Comparison of ENCODE assay signal across 8 cellular contexts in the genomic region with DNA sequence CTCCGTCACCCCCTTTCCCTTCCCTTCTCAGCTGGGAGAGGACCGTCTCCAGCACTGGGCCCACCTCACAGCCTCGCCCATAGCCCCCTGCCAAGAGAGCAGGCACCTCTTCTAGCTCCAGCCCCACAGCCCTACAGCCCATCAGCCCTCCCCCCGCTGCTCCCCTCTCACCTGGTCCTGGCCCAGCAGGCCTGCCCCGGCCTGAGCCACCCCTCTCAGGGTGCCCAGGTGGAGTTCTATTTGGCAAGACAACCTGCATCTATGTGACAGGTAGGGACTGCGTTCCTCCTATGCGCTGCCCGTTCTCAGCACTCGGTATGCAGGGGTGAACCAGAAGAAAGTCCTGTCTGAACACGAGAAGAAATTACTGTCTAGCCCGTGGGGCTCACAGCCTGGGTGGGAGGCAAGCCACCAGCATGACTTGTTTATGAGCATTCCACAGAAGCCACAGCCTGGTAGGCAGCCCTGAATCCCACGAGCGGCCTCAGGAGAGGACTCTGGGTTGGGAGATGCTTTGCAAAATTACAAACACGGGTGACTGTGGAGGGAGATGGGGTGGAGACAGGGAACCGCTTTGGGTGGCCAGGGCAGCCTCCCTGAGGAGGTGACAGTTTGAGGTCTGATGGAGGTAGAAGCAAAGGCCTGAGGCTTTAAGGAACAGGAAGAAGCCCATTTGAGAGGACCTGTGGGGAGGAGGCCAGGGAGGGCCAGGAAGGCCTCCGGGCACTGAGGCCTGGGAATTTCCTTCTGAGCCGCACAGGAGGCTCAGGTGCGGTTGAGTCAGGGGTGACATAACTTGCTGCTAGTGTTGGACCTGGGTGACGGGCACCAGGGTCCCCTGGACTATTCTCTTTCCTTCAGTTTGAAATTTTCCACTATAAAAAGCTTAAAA. TPM values are rescaled to one million over a fixed set of nuclear protein-coding genes. Genes with fewer than 3 reads are reported as not detected.
DNase-seq lines count a peak whose midpoint lies in the region; ATAC-seq and TF ChIP-seq lines count a peak whose summit lies in the region.

No MANE protein-coding gene starts in this region.

- no peaks in the 10 kb centered on the region for H3K36me3 ChIP-seq in SK-N-SH (replicated peaks in 1 of 2; ENCODE audit: control insufficient read depth in 1 of 2, insufficient read depth in 2 of 2, low read length in 1 of 2)
- H3K36me3 ChIP-seq in iPS-20b (ENCODE audit: insufficient read depth, low read depth, low read length), result no peaks in the 10 kb centered on the region
- H3K36me3 ChIP-seq in stomach, result peaks cover 0 to 5% (median 0%) of the 10 kb centered on the region in 4 donors

- H3K4me2 ChIP-seq in SK-N-SH, result peak overlapping the region; percentile 94

- POLR2A ChIA-PET in SK-N-SH (lab: Yijun Ruan, JAX), result no interaction called here
- POLR2A ChIA-PET in activated CD4-positive, alpha-beta memory T cell treated with anti-CD3 and anti-CD28 coated beads, Interleukin-2, amount 10 ng/mL, durations not matched to agents 7 days and 5 days (lab: Charles Lee), result interaction anchor here (1.3 to 8.9 kb wide), 5 partner anchors 8 to 58 kb away, joined by 3 to 124 read pairs (median 31); partner anchors contain the start of gene POP4

- no peak overlapping the region for H2AFZ ChIP-seq in SK-N-SH (ENCODE audit: low read depth)

- CTCF ChIA-PET in SK-N-SH (lab: Yijun Ruan, JAX), result interaction anchor here (1.0 to 3.4 kb wide), 8 partner anchors 9 to 53 kb away, joined by 3 to 17 read pairs (median 7); no protein-coding TSS in a partner anchor
- CTCF ChIA-PET in activated CD4-positive, alpha-beta memory T cell treated with anti-CD3 and anti-CD28 coated beads, Interleukin-2, amount 10 ng/mL, durations not matched to agents 7 days and 5 days (lab: Charles Lee), result interaction anchor here (1.0 to 8.9 kb wide), 9 partner anchors 8 to 58 kb away, joined by 3 to 97 read pairs (median 6); partner anchors contain the start of genes C19orf12 and POP4

- H3K79me2 ChIP-seq in SK-N-SH (ENCODE audit: insufficient read depth), result peaks cover 4% of the 10 kb centered on the region; the same call in 1 of the 2 replicates

- TF ChIP-seq CTCF in SK-N-SH (IDR thresholded peaks at IDR 0.05) (no peak), stomach (IDR thresholded peaks at IDR 0.05) (no peak), GM13976 (IDR thresholded peaks at IDR 0.05; ENCODE audit: borderline replicate concordance, control extremely low read depth, extremely low read depth, insufficient read depth, missing control alignments) (no peak)

- H3F3A ChIP-seq in SK-N-SH (replicated peaks; ENCODE audit: insufficient read depth), result peaks cover 18% of the 10 kb centered on the region

- H3K9me3 ChIP-seq in SK-N-SH (no peaks in the 10 kb centered on the region), iPS-20b (ENCODE audit: insufficient read depth, low read depth, low read length) (no peaks in the 10 kb centered on the region), stomach (no peaks in the 10 kb centered on the region)

- intact Hi-C loops in stomach (cut with DNase I; ENCODE audit: low total_unique reads), result no loop called here

- H3K4me3 ChIP-seq in SK-N-SH (ENCODE audit: low read depth in 2 of 2, low read length in 1 of 2) (no peak overlapping the region), iPS-20b (ENCODE audit: low read length) (peak overlapping the region; percentile 73; the same call in 1 of the 2 replicates), stomach (peak overlapping the region in 2 of 4 donors; percentile 72 to 92)

- in situ Hi-C loops in GM13976 (cut with MboI; ENCODE audit: low sequenced_read_pairs, unreplicated experiment), result no loop called here

- no peaks in the 10 kb centered on the region for H3K9me2 ChIP-seq in SK-N-SH

- H4K20me1 ChIP-seq in SK-N-SH (ENCODE audit: insufficient read depth), result no peaks in the 10 kb centered on the region

- no peak for DNase-seq in SK-N-SH
- DNase-seq in activated CD4-positive, alpha-beta memory T cell treated with anti-CD3 and anti-CD28 coated beads, Interleukin-2, amount 10 ng/mL, durations not matched to agents 7 days and 5 days, result no peak
- no peak for DNase-seq in stomach
- DNase-seq in NCI-H1417 treated with DMSO at 0.1 percent for 48 hours (lab: John Stamatoyannopoulos, UW), result no peak
- no peak for DNase-seq in GM13976 (ENCODE audit: low spot score)

- peak overlapping the region; percentile 65 for H3K4me3 Mint-ChIP-seq in activated CD4-positive, alpha-beta memory T cell treated with anti-CD3 and anti-CD28 coated beads, Interleukin-2, amount 10 ng/mL, durations not matched to agents 7 days and 5 days

- no peaks in the 10 kb centered on the region for H3K27me3 ChIP-seq in SK-N-SH (ENCODE audit: insufficient read depth)
- H3K27me3 ChIP-seq in iPS-20b (ENCODE audit: insufficient read depth, low read length), result peaks cover 9% of the 10 kb centered on the region
- H3K27me3 ChIP-seq in stomach, result no peaks in the 10 kb centered on the region

- H3K27ac ChIP-seq in SK-N-SH (ENCODE audit: low read depth in 2 of 2, low read length in 1 of 2) (no peak overlapping the region), iPS-20b (ENCODE audit: low read length) (no peak overlapping the region), stomach (peak overlapping the region in 4 of 5 donors; percentile 79 to 91 (median 88))

- no peak for TF ChIP-seq POLR2A in stomach (IDR thresholded peaks at IDR 0.05)

- H3K36me3 Mint-ChIP-seq in activated CD4-positive, alpha-beta memory T cell treated with anti-CD3 and anti-CD28 coated beads, Interleukin-2, amount 10 ng/mL, durations not matched to agents 7 days and 5 days (ENCODE audit: low read depth), result peaks cover 27% of the 10 kb centered on the region

- no peak for ATAC-seq in SK-N-SH treated with all-trans-retinoic acid at 6 μM for 48 hours
- ATAC-seq in GM21529 (IDR thresholded peaks at IDR 0.05; ENCODE audit: unreplicated experiment), result no peak

- H3K9me3 Mint-ChIP-seq in activated CD4-positive, alpha-beta memory T cell treated with anti-CD3 and anti-CD28 coated beads, Interleukin-2, amount 10 ng/mL, durations not matched to agents 7 days and 5 days, result no peaks in the 10 kb centered on the region

- no peak for TF ChIP-seq RAD21 in SK-N-SH (IDR thresholded peaks at IDR 0.05; ENCODE audit: low read length)

- H3K27me3 Mint-ChIP-seq in activated CD4-positive, alpha-beta memory T cell treated with anti-CD3 and anti-CD28 coated beads, Interleukin-2, amount 10 ng/mL, durations not matched to agents 7 days and 5 days, result peaks cover 1% of the 10 kb centered on the region

- H3K4me1 Mint-ChIP-seq in activated CD4-positive, alpha-beta memory T cell treated with anti-CD3 and anti-CD28 coated beads, Interleukin-2, amount 10 ng/mL, durations not matched to agents 7 days and 5 days, result peaks cover 51% of the 10 kb centered on the region

- H3K4me1 ChIP-seq in SK-N-SH (ENCODE audit: control insufficient read depth in 1 of 2, insufficient read depth in 2 of 2, low read depth in 1 of 2, low read length in 1 of 2), result peaks cover 14 to 27% of the 10 kb centered on the region in 2 experiments; a peak in 3 of 4 replicates
- peaks cover 9% of the 10 kb centered on the region; the same call in 1 of the 2 replicates for H3K4me1 ChIP-seq in iPS-20b (ENCODE audit: insufficient read depth, low read length)
- H3K4me1 ChIP-seq in stomach, result peaks cover 60 to 75% (median 70%) of the 10 kb centered on the region in 4 donors

- 93% methylated on average over 19 of the region's 19 CpGs for WGBS in SK-N-SH (ENCODE audit: low lambda C conversion rate)
- WGBS in stomach, 5 donors, result 85 to 94% (median 92%) methylated on average over 19 of the region's 19 CpGs

- peak overlapping the region; percentile 44 for H3K27ac Mint-ChIP-seq in activated CD4-positive, alpha-beta memory T cell treated with anti-CD3 and anti-CD28 coated beads, Interleukin-2, amount 10 ng/mL, durations not matched to agents 7 days and 5 days

- TF ChIP-seq EP300 in SK-N-SH (IDR thresholded peaks at IDR 0.05; ENCODE audit: borderline replicate concordance in 1 of 2, low read depth in 1 of 2, low read length in 1 of 2) (no peak), stomach (IDR thresholded peaks at IDR 0.05) (no peak)

- H3K9ac ChIP-seq in SK-N-SH, result no peak overlapping the region
- no peak overlapping the region for H3K9ac ChIP-seq in iPS-20b (ENCODE audit: low read depth, low read length)

TF ChIP-seq in SK-N-SH, 30 proteins besides CTCF, POLR2A, EP300 and RAD21 (continues in another document):
- TF ChIP-seq YY1 (IDR thresholded peaks at IDR 0.05; ENCODE audit: low read depth) (no peak), EZH2phosphoT487 (IDR thresholded peaks at IDR 0.05; ENCODE audit: borderline replicate concordance, low read depth) (no peak), MEF2A (IDR thresholded peaks at IDR 0.05; ENCODE audit: borderline replicate concordance, low read depth) (no peak)

TF ChIP-seq in SK-N-SH treated with all-trans-retinoic acid at 6 μM for 48 hours, 23 proteins besides CTCF, POLR2A, EP300 and RAD21 (continues in another document):
- no peak for TF ChIP-seq CSDC2 (CRISPR knock-in tag; IDR thresholded peaks at IDR 0.05)
- TF ChIP-seq ZNF565 (CRISPR knock-in tag; conservative IDR thresholded peaks at IDR 0.05; ENCODE audit: low read depth), result no peak

RNA-seq across cellular contexts. Expression of gene PLEKHF1, which starts 1.2 kb away (rescaled TPM):
- polyA plus RNA-seq in SK-N-SH (2012; rRNA removed), result 3.9 TPM in 2 replicates
- 1.4 and 2.3 TPM in 2 replicates for polyA plus RNA-seq in SK-N-SH (2012; cell fraction: cytosol; rRNA removed)
- 6.4 and 8.0 TPM in 2 replicates for polyA plus RNA-seq in SK-N-SH (2012; cell fraction: nucleus; rRNA removed)
- 10 to 100 TPM; 53.1 to 53.9 TPM for total RNA-seq in activated CD4-positive, alpha-beta memory T cell treated with anti-CD3 and anti-CD28 coated beads, Interleukin-2, amount 10 ng/mL, durations not matched to agents 7 days and 5 days
- total RNA-seq in stomach, result 10 to 100 TPM in 1 of 5 donors, 1 to 10 TPM in 4; 1.8 to 13.6 (median 6.1) TPM
- 1 to 10 TPM; 5.2 to 8.4 (median 6.7) TPM for polyA plus RNA-seq in stomach

RNA-seq across cellular contexts. Expression of gene C19orf12, which starts 51.0 kb away (rescaled TPM):
- polyA plus RNA-seq in SK-N-SH (2012; rRNA removed), result 26.4 and 30.5 TPM in 2 replicates
- 25.0 and 30.1 TPM in 2 replicates for polyA plus RNA-seq in SK-N-SH (2012; cell fraction: cytosol; rRNA removed)
- 23.5 and 27.6 TPM in 2 replicates for polyA plus RNA-seq in SK-N-SH (2012; cell fraction: nucleus; rRNA removed)
- total RNA-seq in activated CD4-positive, alpha-beta memory T cell treated with anti-CD3 and anti-CD28 coated beads, Interleukin-2, amount 10 ng/mL, durations not matched to agents 7 days and 5 days, result 10 to 100 TPM; 39.2 to 40.7 TPM
- 10 to 100 TPM in 4 of 5 donors, 1 to 10 TPM in 1; 4.6 to 67.2 (median 33.0) TPM for total RNA-seq in stomach
- 10 to 100 TPM in 2 of 3 donors, 1 to 10 TPM in 1; 9.9 to 15.3 (median 13.7) TPM for polyA plus RNA-seq in stomach

RNA-seq across cellular contexts. Expression of gene POP4, which starts 58.0 kb away (rescaled TPM):
- 67.7 and 75.4 TPM in 2 replicates for polyA plus RNA-seq in SK-N-SH (2012; rRNA removed)
- 64.9 and 76.8 TPM in 2 replicates for polyA plus RNA-seq in SK-N-SH (2012; cell fraction: cytosol; rRNA removed)
- polyA plus RNA-seq in SK-N-SH (2012; cell fraction: nucleus; rRNA removed), result 80.4 and 105 TPM in 2 replicates
- total RNA-seq in activated CD4-positive, alpha-beta memory T cell treated with anti-CD3 and anti-CD28 coated beads, Interleukin-2, amount 10 ng/mL, durations not matched to agents 7 days and 5 days, result 10 to 100 TPM; 86.8 to 94.4 TPM
- 100 to 1,000 TPM in 1 of 5 donors, 10 to 100 TPM in 2, 1 to 10 TPM in 2; 2.0 to 162 (median 40.7) TPM for total RNA-seq in stomach
- polyA plus RNA-seq in stomach, result 100 to 1,000 TPM in 1 of 3 donors, 10 to 100 TPM in 2; 51.3 to 120 (median 83.4) TPM

Comparison
In these comparisons a context has a peak if more than half of its experiments do, and no peak if none do; other contexts are left out.
1. H3K27ac ChIP-seq: peak in stomach (4 of 5); none in SK-N-SH (0 of 2) and iPS-20b (single experiment).